1 cellular context compared by ENCODE assay signal in the genomic region with DNA sequence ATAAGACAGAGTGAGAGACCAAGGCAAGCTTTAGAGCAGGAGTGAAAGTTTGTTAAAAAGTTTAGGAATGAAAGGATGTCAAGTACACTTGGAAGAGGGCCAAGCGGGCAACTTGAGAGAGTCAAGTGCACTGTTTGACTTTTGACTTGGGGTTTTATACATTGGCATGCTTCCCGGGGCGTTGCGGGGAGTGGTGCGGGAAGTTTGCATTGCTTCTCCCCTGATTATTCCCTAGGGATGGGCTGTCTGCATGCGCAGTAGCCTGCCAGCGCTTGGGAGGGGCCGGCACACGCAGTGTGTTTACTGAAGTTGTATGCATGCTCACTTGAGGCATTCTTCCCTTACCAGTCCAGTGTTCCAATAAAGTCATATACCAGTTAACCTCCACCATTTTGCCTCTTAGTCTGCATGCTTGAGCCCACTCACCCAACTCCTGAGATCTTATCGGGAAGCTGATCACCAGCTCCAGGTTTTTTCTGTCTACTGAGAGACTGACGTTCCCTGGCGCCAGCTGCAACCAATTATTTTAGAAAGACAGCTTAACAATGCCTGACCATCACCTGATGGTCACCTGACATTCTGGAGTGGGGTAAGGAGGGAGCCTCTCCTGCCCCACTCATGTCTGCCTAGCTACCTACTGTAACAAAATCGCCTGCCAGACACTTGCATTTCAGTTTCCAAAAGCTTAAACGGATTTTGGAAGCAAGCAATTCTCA.
TF ChIP-seq lines count a peak whose summit lies in the region.

No MANE protein-coding gene starts in this region.

TF ChIP-seq in HEK293, 187 proteins besides CTCF, POLR2A, EP300 and RAD21 (continued from another document and continues in another):
- TF ChIP-seq ZNF843 (tag by site-specific recombination; IDR thresholded peaks at IDR 0.05) (no peak), ZNF610 (tag by site-specific recombination; IDR thresholded peaks at IDR 0.05; ENCODE audit: borderline replicate concordance) (no peak), MYNN (tag by site-specific recombination; IDR thresholded peaks at IDR 0.05; ENCODE audit: borderline replicate concordance) (no peak), ZNF426 (tag by site-specific recombination; IDR thresholded peaks at IDR 0.05) (no peak), ZNF585B (tag by site-specific recombination; IDR thresholded peaks at IDR 0.05) (no peak; the same call in 1 of the 2 replicates), ZBTB8A (tag by site-specific recombination; IDR thresholded peaks at IDR 0.05) (0 out of 2 replicates have a peak, but pooled peaks have one; percentile 17), ZNF558 (tag by site-specific recombination; IDR thresholded peaks at IDR 0.05) (no peak), ZNF670 (tag by site-specific recombination; IDR thresholded peaks at IDR 0.05; ENCODE audit: low read depth) (no peak), GLI2 (tag by site-specific recombination; IDR thresholded peaks at IDR 0.05; ENCODE audit: borderline replicate concordance, low read depth) (no peak), ZBTB48 (tag by site-specific recombination; IDR thresholded peaks at IDR 0.05) (0 out of 2 replicates have a peak, but pooled peaks have one; percentile 35), ZNF175 (tag by site-specific recombination; IDR thresholded peaks at IDR 0.05) (no peak), ZNF510 (tag by site-specific recombination; IDR thresholded peaks at IDR 0.05; ENCODE audit: insufficient replicate concordance) (no peak), ZNF747 (tag by site-specific recombination; IDR thresholded peaks at IDR 0.05) (no peak), ZNF768 (tag by site-specific recombination; IDR thresholded peaks at IDR 0.05) (no peak), ZNF677 (tag by site-specific recombination; IDR thresholded peaks at IDR 0.05) (no peak)
- TF ChIP-seq, protein P1, sequence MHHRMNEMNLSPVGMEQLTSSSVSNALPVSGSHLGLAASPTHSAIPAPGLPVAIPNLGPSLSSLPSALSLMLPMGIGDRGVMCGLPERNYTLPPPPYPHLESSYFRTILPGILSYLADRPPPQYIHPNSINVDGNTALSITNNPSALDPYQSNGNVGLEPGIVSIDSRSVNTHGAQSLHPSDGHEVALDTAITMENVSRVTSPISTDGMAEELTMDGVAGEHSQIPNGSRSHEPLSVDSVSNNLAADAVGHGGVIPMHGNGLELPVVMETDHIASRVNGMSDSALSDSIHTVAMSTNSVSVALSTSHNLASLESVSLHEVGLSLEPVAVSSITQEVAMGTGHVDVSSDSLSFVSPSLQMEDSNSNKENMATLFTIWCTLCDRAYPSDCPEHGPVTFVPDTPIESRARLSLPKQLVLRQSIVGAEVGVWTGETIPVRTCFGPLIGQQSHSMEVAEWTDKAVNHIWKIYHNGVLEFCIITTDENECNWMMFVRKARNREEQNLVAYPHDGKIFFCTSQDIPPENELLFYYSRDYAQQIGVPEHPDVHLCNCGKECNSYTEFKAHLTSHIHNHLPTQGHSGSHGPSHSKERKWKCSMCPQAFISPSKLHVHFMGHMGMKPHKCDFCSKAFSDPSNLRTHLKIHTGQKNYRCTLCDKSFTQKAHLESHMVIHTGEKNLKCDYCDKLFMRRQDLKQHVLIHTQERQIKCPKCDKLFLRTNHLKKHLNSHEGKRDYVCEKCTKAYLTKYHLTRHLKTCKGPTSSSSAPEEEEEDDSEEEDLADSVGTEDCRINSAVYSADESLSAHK (tag by site-specific recombination; IDR thresholded peaks at IDR 0.05), result peak; percentile 50; the same call in 1 of the 2 replicates
- TF ChIP-seq, protein P2, sequence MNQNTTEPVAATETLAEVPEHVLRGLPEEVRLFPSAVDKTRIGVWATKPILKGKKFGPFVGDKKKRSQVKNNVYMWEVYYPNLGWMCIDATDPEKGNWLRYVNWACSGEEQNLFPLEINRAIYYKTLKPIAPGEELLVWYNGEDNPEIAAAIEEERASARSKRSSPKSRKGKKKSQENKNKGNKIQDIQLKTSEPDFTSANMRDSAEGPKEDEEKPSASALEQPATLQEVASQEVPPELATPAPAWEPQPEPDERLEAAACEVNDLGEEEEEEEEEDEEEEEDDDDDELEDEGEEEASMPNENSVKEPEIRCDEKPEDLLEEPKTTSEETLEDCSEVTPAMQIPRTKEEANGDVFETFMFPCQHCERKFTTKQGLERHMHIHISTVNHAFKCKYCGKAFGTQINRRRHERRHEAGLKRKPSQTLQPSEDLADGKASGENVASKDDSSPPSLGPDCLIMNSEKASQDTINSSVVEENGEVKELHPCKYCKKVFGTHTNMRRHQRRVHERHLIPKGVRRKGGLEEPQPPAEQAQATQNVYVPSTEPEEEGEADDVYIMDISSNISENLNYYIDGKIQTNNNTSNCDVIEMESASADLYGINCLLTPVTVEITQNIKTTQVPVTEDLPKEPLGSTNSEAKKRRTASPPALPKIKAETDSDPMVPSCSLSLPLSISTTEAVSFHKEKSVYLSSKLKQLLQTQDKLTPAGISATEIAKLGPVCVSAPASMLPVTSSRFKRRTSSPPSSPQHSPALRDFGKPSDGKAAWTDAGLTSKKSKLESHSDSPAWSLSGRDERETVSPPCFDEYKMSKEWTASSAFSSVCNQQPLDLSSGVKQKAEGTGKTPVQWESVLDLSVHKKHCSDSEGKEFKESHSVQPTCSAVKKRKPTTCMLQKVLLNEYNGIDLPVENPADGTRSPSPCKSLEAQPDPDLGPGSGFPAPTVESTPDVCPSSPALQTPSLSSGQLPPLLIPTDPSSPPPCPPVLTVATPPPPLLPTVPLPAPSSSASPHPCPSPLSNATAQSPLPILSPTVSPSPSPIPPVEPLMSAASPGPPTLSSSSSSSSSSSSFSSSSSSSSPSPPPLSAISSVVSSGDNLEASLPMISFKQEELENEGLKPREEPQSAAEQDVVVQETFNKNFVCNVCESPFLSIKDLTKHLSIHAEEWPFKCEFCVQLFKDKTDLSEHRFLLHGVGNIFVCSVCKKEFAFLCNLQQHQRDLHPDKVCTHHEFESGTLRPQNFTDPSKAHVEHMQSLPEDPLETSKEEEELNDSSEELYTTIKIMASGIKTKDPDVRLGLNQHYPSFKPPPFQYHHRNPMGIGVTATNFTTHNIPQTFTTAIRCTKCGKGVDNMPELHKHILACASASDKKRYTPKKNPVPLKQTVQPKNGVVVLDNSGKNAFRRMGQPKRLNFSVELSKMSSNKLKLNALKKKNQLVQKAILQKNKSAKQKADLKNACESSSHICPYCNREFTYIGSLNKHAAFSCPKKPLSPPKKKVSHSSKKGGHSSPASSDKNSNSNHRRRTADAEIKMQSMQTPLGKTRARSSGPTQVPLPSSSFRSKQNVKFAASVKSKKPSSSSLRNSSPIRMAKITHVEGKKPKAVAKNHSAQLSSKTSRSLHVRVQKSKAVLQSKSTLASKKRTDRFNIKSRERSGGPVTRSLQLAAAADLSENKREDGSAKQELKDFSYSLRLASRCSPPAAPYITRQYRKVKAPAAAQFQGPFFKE (tag by site-specific recombination; IDR thresholded peaks at IDR 0.05; ENCODE audit: borderline replicate concordance), result no peak
- TF ChIP-seq, protein P3, sequence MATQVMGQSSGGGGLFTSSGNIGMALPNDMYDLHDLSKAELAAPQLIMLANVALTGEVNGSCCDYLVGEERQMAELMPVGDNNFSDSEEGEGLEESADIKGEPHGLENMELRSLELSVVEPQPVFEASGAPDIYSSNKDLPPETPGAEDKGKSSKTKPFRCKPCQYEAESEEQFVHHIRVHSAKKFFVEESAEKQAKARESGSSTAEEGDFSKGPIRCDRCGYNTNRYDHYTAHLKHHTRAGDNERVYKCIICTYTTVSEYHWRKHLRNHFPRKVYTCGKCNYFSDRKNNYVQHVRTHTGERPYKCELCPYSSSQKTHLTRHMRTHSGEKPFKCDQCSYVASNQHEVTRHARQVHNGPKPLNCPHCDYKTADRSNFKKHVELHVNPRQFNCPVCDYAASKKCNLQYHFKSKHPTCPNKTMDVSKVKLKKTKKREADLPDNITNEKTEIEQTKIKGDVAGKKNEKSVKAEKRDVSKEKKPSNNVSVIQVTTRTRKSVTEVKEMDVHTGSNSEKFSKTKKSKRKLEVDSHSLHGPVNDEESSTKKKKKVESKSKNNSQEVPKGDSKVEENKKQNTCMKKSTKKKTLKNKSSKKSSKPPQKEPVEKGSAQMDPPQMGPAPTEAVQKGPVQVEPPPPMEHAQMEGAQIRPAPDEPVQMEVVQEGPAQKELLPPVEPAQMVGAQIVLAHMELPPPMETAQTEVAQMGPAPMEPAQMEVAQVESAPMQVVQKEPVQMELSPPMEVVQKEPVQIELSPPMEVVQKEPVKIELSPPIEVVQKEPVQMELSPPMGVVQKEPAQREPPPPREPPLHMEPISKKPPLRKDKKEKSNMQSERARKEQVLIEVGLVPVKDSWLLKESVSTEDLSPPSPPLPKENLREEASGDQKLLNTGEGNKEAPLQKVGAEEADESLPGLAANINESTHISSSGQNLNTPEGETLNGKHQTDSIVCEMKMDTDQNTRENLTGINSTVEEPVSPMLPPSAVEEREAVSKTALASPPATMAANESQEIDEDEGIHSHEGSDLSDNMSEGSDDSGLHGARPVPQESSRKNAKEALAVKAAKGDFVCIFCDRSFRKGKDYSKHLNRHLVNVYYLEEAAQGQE (tag by site-specific recombination; IDR thresholded peaks at IDR 0.05), result no peak
- TF ChIP-seq, protein P4, sequence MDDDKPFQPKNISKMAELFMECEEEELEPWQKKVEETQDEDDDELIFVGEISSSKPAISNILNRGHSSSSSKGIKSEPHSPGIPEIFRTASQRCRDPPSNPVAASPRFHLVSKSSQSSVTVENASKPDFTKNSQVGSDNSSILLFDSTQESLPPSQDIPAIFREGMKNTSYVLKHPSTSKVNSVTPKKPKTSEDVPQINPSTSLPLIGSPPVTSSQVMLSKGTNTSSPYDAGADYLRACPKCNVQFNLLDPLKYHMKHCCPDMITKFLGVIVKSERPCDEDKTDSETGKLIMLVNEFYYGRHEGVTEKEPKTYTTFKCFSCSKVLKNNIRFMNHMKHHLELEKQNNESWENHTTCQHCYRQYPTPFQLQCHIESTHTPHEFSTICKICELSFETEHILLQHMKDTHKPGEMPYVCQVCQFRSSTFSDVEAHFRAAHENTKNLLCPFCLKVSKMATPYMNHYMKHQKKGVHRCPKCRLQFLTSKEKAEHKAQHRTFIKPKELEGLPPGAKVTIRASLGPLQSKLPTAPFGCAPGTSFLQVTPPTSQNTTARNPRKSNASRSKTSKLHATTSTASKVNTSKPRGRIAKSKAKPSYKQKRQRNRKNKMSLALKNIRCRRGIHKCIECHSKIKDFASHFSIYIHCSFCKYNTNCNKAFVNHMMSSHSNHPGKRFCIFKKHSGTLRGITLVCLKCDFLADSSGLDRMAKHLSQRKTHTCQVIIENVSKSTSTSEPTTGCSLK (tag by site-specific recombination; IDR thresholded peaks at IDR 0.05), result no peak
- TF ChIP-seq, protein P5, sequence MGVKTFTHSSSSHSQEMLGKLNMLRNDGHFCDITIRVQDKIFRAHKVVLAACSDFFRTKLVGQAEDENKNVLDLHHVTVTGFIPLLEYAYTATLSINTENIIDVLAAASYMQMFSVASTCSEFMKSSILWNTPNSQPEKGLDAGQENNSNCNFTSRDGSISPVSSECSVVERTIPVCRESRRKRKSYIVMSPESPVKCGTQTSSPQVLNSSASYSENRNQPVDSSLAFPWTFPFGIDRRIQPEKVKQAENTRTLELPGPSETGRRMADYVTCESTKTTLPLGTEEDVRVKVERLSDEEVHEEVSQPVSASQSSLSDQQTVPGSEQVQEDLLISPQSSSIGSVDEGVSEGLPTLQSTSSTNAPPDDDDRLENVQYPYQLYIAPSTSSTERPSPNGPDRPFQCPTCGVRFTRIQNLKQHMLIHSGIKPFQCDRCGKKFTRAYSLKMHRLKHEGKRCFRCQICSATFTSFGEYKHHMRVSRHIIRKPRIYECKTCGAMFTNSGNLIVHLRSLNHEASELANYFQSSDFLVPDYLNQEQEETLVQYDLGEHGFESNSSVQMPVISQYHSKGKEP (tag by site-specific recombination; IDR thresholded peaks at IDR 0.05), result peak; percentile 77
- TF ChIP-seq, protein P6, sequence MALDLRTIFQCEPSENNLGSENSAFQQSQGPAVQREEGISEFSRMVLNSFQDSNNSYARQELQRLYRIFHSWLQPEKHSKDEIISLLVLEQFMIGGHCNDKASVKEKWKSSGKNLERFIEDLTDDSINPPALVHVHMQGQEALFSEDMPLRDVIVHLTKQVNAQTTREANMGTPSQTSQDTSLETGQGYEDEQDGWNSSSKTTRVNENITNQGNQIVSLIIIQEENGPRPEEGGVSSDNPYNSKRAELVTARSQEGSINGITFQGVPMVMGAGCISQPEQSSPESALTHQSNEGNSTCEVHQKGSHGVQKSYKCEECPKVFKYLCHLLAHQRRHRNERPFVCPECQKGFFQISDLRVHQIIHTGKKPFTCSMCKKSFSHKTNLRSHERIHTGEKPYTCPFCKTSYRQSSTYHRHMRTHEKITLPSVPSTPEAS (tag by site-specific recombination; IDR thresholded peaks at IDR 0.05), result no peak
- TF ChIP-seq, protein P7, sequence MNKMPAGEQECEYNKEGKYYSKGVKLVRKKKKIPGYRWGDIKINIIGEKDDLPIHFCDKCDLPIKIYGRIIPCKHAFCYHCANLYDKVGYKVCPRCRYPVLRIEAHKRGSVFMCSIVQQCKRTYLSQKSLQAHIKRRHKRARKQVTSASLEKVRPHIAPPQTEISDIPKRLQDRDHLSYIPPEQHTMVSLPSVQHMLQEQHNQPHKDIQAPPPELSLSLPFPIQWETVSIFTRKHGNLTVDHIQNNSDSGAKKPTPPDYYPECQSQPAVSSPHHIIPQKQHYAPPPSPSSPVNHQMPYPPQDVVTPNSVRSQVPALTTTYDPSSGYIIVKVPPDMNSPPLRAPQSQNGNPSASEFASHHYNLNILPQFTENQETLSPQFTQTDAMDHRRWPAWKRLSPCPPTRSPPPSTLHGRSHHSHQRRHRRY (tag by site-specific recombination; IDR thresholded peaks at IDR 0.05), result no peak
- TF ChIP-seq, protein P8, sequence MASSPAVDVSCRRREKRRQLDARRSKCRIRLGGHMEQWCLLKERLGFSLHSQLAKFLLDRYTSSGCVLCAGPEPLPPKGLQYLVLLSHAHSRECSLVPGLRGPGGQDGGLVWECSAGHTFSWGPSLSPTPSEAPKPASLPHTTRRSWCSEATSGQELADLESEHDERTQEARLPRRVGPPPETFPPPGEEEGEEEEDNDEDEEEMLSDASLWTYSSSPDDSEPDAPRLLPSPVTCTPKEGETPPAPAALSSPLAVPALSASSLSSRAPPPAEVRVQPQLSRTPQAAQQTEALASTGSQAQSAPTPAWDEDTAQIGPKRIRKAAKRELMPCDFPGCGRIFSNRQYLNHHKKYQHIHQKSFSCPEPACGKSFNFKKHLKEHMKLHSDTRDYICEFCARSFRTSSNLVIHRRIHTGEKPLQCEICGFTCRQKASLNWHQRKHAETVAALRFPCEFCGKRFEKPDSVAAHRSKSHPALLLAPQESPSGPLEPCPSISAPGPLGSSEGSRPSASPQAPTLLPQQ (tag by site-specific recombination; IDR thresholded peaks at IDR 0.05), result 0 out of 2 replicates have a peak, but pooled peaks have one; percentile 22
